Comparison of ENCODE assay signal across 27 cellular contexts in genomic region chr11:15920856-15921629, GRCh38.
DNase-seq lines count a peak whose midpoint lies in the region; ATAC-seq and TF ChIP-seq lines count a peak whose summit lies in the region.
"Had no signal": no experiment of that assay in that cellular context is flagged by ENCODE, and none has a peak within 500 bp of the region (broad histone marks: within the 10 kb centered on the region; RNA-seq: fewer than 3 reads in every experiment).

No MANE protein-coding gene starts in this region.

- no peak overlapping the region for H4K91ac ChIP-seq in H9 (ENCODE audit: insufficient read length, low read depth, low read length)

- no peak overlapping the region; a peak in 1 of 7 replicates for H3K27ac Mint-ChIP-seq in H9
- no peak overlapping the region for H3K27ac Mint-ChIP-seq in stimulated activated memory B cell treated with anti-CD40 and anti-IgM and Interleukin-4, amounts not matched to agents 10 μg/mL and 1 μg/mL and 100 μg/mL, for 72 hours
- H3K27ac Mint-ChIP-seq: activated naive CD4-positive, alpha-beta T cell treated with anti-CD3 and anti-CD28 coated beads, Interleukin-2, amount 10 ng/mL, durations not matched to agents 7 days and 5 days; CD4-positive, alpha-beta T cell; nephron; T-helper 1 cell treated with Interleukin-12 subunit alpha and Interleukin-12 subunit beta and Interleukin-4 antibody, amounts not matched to agents 30 μg/mL and 1 μg/mL, for 36 hours had no signal

- H3K79me2 ChIP-seq in H9 (ENCODE audit: insufficient read depth, low read length): no peaks in the 10 kb centered on the region

- no peak overlapping the region for H3K4ac ChIP-seq in H9 (ENCODE audit: low read depth, low read length)

- no peak overlapping the region for H2BK12ac ChIP-seq in H9 (ENCODE audit: insufficient read length, low read depth, low read length)

- TF ChIP-seq CTCF in RWPE2 (IDR thresholded peaks at IDR 0.05; ENCODE audit: poor library complexity, severe bottlenecking): no peak
- TF ChIP-seq CTCF in retinal pigment epithelial cell (conservative IDR thresholded peaks at IDR 0.05; ENCODE audit: low read depth, low read length): no peak
- TF ChIP-seq CTCF in H9 (conservative IDR thresholded peaks at IDR 0.05): no peak

- H3T11ph ChIP-seq in H9 (ENCODE audit: low read length): no peak overlapping the region

- H3K79me1 ChIP-seq in H9 (ENCODE audit: insufficient read depth, low read depth, low read length, poor library complexity, severe bottlenecking): no peaks in the 10 kb centered on the region

- H3K4me3 ChIP-seq in RWPE2 (ENCODE audit: severe bottlenecking) (no peak overlapping the region), retinal pigment epithelial cell (ENCODE audit: low read length) (no peak overlapping the region)
- H3K4me3 ChIP-seq: esophagus muscularis mucosa, HAP-1 had no signal

- DNase-seq in RWPE2 (ENCODE audit: low spot score) (no peak), fibroblast of peridontal ligament (ENCODE audit: extremely low read depth) (peak; percentile 14), kidney tubule cell (ENCODE audit: low spot score) (peak; percentile 80), retinal pigment epithelial cell (ENCODE audit: low read depth) (peak; percentile 28), SHP77 (lab: John Stamatoyannopoulos, UW) (no peak), H9 (no peak), NCI-H446 treated with DMSO at 0.1 percent for 48 hours (lab: John Stamatoyannopoulos, UW) (no peak)
- DNase-seq: activated CD8-positive, alpha-beta memory T cell treated with anti-CD3 and anti-CD28 coated beads for 24 hours; activated naive CD4-positive, alpha-beta T cell treated with anti-CD3 and anti-CD28 coated beads, Interleukin-2, amount 10 ng/mL, durations not matched to agents 7 days and 5 days; activated T-cell treated with anti-CD3 and anti-CD28 coated beads, Interleukin-2, amount 50 U/mL, for 4 hours; CD4-positive, alpha-beta T cell; DMS 273 treated with DMSO at 0.1 percent for 48 hours; effector CD4-positive, alpha-beta T cell; kidney glomerular epithelial cell; NCI-H1048; NCI-H187; NCI-H2227 treated with DMSO at 0.1 percent for 48 hours; NCI-H82; OCI-M1; small intestine; stimulated activated CD4-positive, alpha-beta T cell treated with anti-CD3 and anti-CD28 coated beads, Interleukin-4, amount 100 ng/mL, for 1 hour; stimulated activated naive CD4-positive, alpha-beta T cell treated with Interleukin-2 at 50 U/mL for 16 hours had no signal

- H3K14ac ChIP-seq in H9 (ENCODE audit: insufficient read depth, low read length): no peak overlapping the region

- no peak overlapping the region for H3K18ac ChIP-seq in H9 (ENCODE audit: insufficient read length, low read depth, low read length)

- no peak overlapping the region for H3K4me3 Mint-ChIP-seq in H9
- no peak overlapping the region for H3K4me3 Mint-ChIP-seq in stimulated activated memory B cell treated with anti-CD40 and anti-IgM and Interleukin-4, amounts not matched to agents 10 μg/mL and 1 μg/mL and 100 μg/mL, for 72 hours
- H3K4me3 Mint-ChIP-seq: activated naive CD4-positive, alpha-beta T cell treated with anti-CD3 and anti-CD28 coated beads, Interleukin-2, amount 10 ng/mL, durations not matched to agents 7 days and 5 days; activated T-cell treated with anti-CD3 and anti-CD28 coated beads, Interleukin-2, amount 50 U/mL, for 4 hours; CD4-positive, alpha-beta T cell; nephron; T-helper 1 cell treated with Interleukin-12 subunit alpha and Interleukin-12 subunit beta and Interleukin-4 antibody, amounts not matched to agents 30 μg/mL and 1 μg/mL, for 36 hours had no signal

- no peaks in the 10 kb centered on the region; a peak in 1 of 7 replicates for H3K36me3 Mint-ChIP-seq in H9 (ENCODE audit: insufficient read depth in 1 of 3, low read depth in 3 of 3)
- no peaks in the 10 kb centered on the region for H3K36me3 Mint-ChIP-seq in stimulated activated memory B cell treated with anti-CD40 and anti-IgM and Interleukin-4, amounts not matched to agents 10 μg/mL and 1 μg/mL and 100 μg/mL, for 72 hours
- H3K36me3 Mint-ChIP-seq: activated naive CD4-positive, alpha-beta T cell treated with anti-CD3 and anti-CD28 coated beads, Interleukin-2, amount 10 ng/mL, durations not matched to agents 7 days and 5 days had no signal

- no peak overlapping the region for H2AK5ac ChIP-seq in H9 (ENCODE audit: insufficient read length, low read length)

- no peak overlapping the region for H3K4me2 ChIP-seq in H9 (ENCODE audit: insufficient read depth, insufficient read length, low read length)

- no peak overlapping the region for H2BK15ac ChIP-seq in H9 (ENCODE audit: low read depth, low read length)

- H4K8ac ChIP-seq in H9 (replicated peaks; ENCODE audit: insufficient read length, low read depth, low read length): no peak overlapping the region

- H3K9me3 Mint-ChIP-seq in H9: no peaks in the 10 kb centered on the region
- no peaks in the 10 kb centered on the region for H3K9me3 Mint-ChIP-seq in stimulated activated memory B cell treated with anti-CD40 and anti-IgM and Interleukin-4, amounts not matched to agents 10 μg/mL and 1 μg/mL and 100 μg/mL, for 72 hours
- H3K9me3 Mint-ChIP-seq: activated naive CD4-positive, alpha-beta T cell treated with anti-CD3 and anti-CD28 coated beads, Interleukin-2, amount 10 ng/mL, durations not matched to agents 7 days and 5 days; activated T-cell treated with anti-CD3 and anti-CD28 coated beads, Interleukin-2, amount 50 U/mL, for 4 hours; CD4-positive, alpha-beta T cell; nephron; T-helper 1 cell treated with Interleukin-12 subunit alpha and Interleukin-12 subunit beta and Interleukin-4 antibody, amounts not matched to agents 30 μg/mL and 1 μg/mL, for 36 hours had no signal

- peak; percentile 89 for ATAC-seq in RWPE2 (ENCODE audit: low read depth)
- ATAC-seq in stimulated activated memory B cell treated with anti-CD40 and anti-IgM and Interleukin-4, amounts not matched to agents 10 μg/mL and 1 μg/mL and 100 μg/mL, for 72 hours: no peak
- ATAC-seq: activated T-cell treated with anti-CD3 and anti-CD28 coated beads, Interleukin-2, amount 50 U/mL, for 4 hours had no signal

- H3K9ac ChIP-seq in H9 (ENCODE audit: extremely low read depth, insufficient read length, low read length): no peak overlapping the region

- H2BK5ac ChIP-seq in H9 (ENCODE audit: insufficient read length, low read length): no peak overlapping the region

- no peaks in the 10 kb centered on the region for H3K23me2 ChIP-seq in H9 (ENCODE audit: insufficient read length, low read depth, low read length, poor library complexity, severe bottlenecking)

- H3K4me1 ChIP-seq in RWPE2 (ENCODE audit: insufficient read depth, poor library complexity, severe bottlenecking) (no peaks in the 10 kb centered on the region), H9 (ENCODE audit: insufficient read depth, low read length) (no peaks in the 10 kb centered on the region)
- H3K4me1 ChIP-seq: esophagus muscularis mucosa, HAP-1 had no signal

- no peak overlapping the region for H3K23ac ChIP-seq in H9 (ENCODE audit: insufficient read length, low read depth, low read length)

- H3K9me3 ChIP-seq in RWPE2 (ENCODE audit: severe bottlenecking) (no peaks in the 10 kb centered on the region), H9 (ENCODE audit: control insufficient read depth, low read depth, low read length) (no peaks in the 10 kb centered on the region)
- H3K9me3 ChIP-seq: esophagus muscularis mucosa, HAP-1 had no signal

- H4K20me1 ChIP-seq in H9 (ENCODE audit: control insufficient read depth, insufficient read depth, insufficient read length): no peaks in the 10 kb centered on the region

- H3K27ac ChIP-seq in RWPE2 (ENCODE audit: poor library complexity, severe bottlenecking) (peak overlapping the region; percentile 73), H9 (ENCODE audit: insufficient read length, low read depth, low read length) (no peak overlapping the region)
- H3K27ac ChIP-seq: esophagus muscularis mucosa had no signal

- H3K36me3 ChIP-seq in RWPE2 (ENCODE audit: low read depth): no peaks in the 10 kb centered on the region
- H3K36me3 ChIP-seq: esophagus muscularis mucosa, HAP-1 had no signal

- H3K27me3 Mint-ChIP-seq in H9 (ENCODE audit: low read depth): no peaks in the 10 kb centered on the region
- no peaks in the 10 kb centered on the region for H3K27me3 Mint-ChIP-seq in stimulated activated memory B cell treated with anti-CD40 and anti-IgM and Interleukin-4, amounts not matched to agents 10 μg/mL and 1 μg/mL and 100 μg/mL, for 72 hours
- H3K27me3 Mint-ChIP-seq: activated naive CD4-positive, alpha-beta T cell treated with anti-CD3 and anti-CD28 coated beads, Interleukin-2, amount 10 ng/mL, durations not matched to agents 7 days and 5 days; CD4-positive, alpha-beta T cell had no signal

- no peak overlapping the region for H3K56ac ChIP-seq in H9 (ENCODE audit: insufficient read length, low read depth, low read length)

- H3K4me1 Mint-ChIP-seq in H9: no peaks in the 10 kb centered on the region
- no peaks in the 10 kb centered on the region for H3K4me1 Mint-ChIP-seq in stimulated activated memory B cell treated with anti-CD40 and anti-IgM and Interleukin-4, amounts not matched to agents 10 μg/mL and 1 μg/mL and 100 μg/mL, for 72 hours
- H3K4me1 Mint-ChIP-seq: activated naive CD4-positive, alpha-beta T cell treated with anti-CD3 and anti-CD28 coated beads, Interleukin-2, amount 10 ng/mL, durations not matched to agents 7 days and 5 days had no signal

- no peak overlapping the region for H2AFZ ChIP-seq in H9 (ENCODE audit: low read length)

- H2BK20ac ChIP-seq in H9 (ENCODE audit: low read depth, low read length, poor library complexity, severe bottlenecking): no peak overlapping the region

- H3K27me3 ChIP-seq in RWPE2 (ENCODE audit: insufficient read depth, poor library complexity, severe bottlenecking) (no peaks in the 10 kb centered on the region), H9 (ENCODE audit: insufficient read depth, low read length) (no peaks in the 10 kb centered on the region)
- H3K27me3 ChIP-seq: esophagus muscularis mucosa had no signal

- WGBS in H9 (ENCODE audit: extremely low coverage, insufficient read length, low lambda C conversion rate): no CpG with 5 or more reads among the region's 6 CpGs

- H2BK120ac ChIP-seq in H9 (ENCODE audit: low read depth, low read length, poor library complexity, severe bottlenecking): no peak overlapping the region

- no peak overlapping the region for H4K5ac ChIP-seq in H9 (ENCODE audit: insufficient read length, low read depth, low read length)

Comparison
In these comparisons a context has a peak if more than half of its experiments do, and no peak if none do; other contexts are left out.
1. DNase-seq: peak in fibroblast of peridontal ligament (single experiment), kidney tubule cell (single experiment) and retinal pigment epithelial cell (single experiment); none in RWPE2 (single experiment), SHP77 (0 of 2), H9 (single experiment) and NCI-H446 treated with DMSO at 0.1 percent for 48 hours (single experiment).